Comparison of ENCODE assay signal across 19 cellular contexts in the genomic region with DNA sequence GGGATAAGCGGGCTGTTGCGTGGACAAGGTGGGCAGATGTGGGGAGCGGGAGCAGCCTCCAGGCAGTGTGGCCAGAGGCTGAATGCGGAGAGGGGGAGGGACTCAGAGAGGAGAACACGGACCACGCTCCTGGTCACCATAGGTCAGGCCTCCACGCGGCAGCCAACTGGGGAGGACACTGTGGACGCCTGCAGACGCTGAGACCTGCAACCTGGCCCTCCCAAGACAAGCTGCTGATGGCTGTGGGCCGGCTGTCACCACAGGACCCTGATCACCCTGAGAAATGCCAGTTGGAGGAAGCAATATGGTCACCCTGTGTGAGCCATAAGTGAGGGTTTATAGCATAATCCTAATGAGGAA. TPM values are rescaled to one million over a fixed set of nuclear protein-coding genes. Genes with fewer than 3 reads are reported as not detected.
DNase-seq lines count a peak whose midpoint lies in the region; ATAC-seq and TF ChIP-seq lines count a peak whose summit lies in the region.
"Had no signal": no experiment of that assay in that cellular context is flagged by ENCODE, and none has a peak within 500 bp of the region (broad histone marks: within the 10 kb centered on the region; RNA-seq: fewer than 3 reads in every experiment).

No MANE protein-coding gene starts in this region.

- H2BK5ac ChIP-seq in neuronal stem cell (ENCODE audit: low read length), result peak overlapping the region; percentile 49

- no peak overlapping the region for H4K8ac ChIP-seq in neuronal stem cell (ENCODE audit: low read depth, low read length)

- peak overlapping the region; percentile 54 to 97 (median 84); a peak in 16 of 22 replicates for H3K4me2 ChIP-seq in BLaER1 treated with 17β-estradiol and CSF1 and Interleukin-3, amounts not matched to agents 10 nM and 100 nM
- H3K4me2 ChIP-seq in neuronal stem cell (ENCODE audit: insufficient read depth, low read length, poor library complexity, severe bottlenecking), result no peak overlapping the region
- H3K4me2 ChIP-seq: KMS-11 had no signal

- peaks cover 42% of the 10 kb centered on the region for H3K4me1 Mint-ChIP-seq in glutamatergic neuron (ENCODE audit: low read depth, unreplicated experiment)
- H3K4me1 Mint-ChIP-seq in activated naive CD8-positive, alpha-beta T cell treated with anti-CD3 and anti-CD28 coated beads for 36 hours, result peaks cover 17% of the 10 kb centered on the region

- peaks cover 52 to 65% (median 62%) of the 10 kb centered on the region in 10 experiments for H3K4me1 ChIP-seq in BLaER1 treated with 17β-estradiol and CSF1 and Interleukin-3, amounts not matched to agents 10 nM and 100 nM
- peaks cover 0 to 15% of the 10 kb centered on the region in 2 donors for H3K4me1 ChIP-seq in neuronal stem cell (ENCODE audit: control insufficient read depth in 2 of 2, insufficient read depth in 1 of 2, low read depth in 1 of 2, low read length in 2 of 2)

- H3K36me3 Mint-ChIP-seq in glutamatergic neuron (ENCODE audit: unreplicated experiment), result peaks cover 11% of the 10 kb centered on the region
- H3K36me3 Mint-ChIP-seq in activated naive CD8-positive, alpha-beta T cell treated with anti-CD3 and anti-CD28 coated beads for 36 hours, result peaks cover 11% of the 10 kb centered on the region

- peak; percentile 57 for DNase-seq in MV-4-11 (lab: John Stamatoyannopoulos, UW)
- peak; percentile 8 for DNase-seq in glutamatergic neuron
- DNase-seq in neuronal stem cell (ENCODE audit: low spot score), result no peak
- no peak for DNase-seq in NCI-H2107 treated with DMSO at 0.1 percent for 48 hours (lab: John Stamatoyannopoulos, UW; ENCODE audit: unreplicated experiment)
- DNase-seq in activated naive CD8-positive, alpha-beta T cell treated with anti-CD3 and anti-CD28 coated beads for 36 hours, result no peak
- DNase-seq in AG08396 (ENCODE audit: low spot score), result no peak
- DNase-seq: activated gamma-delta T cell treated with Interleukin-2 at 50 U/mL for 16 hours; DMS79 treated with DMSO at 0.1 percent for 48 hours; effector memory CD4-positive, alpha-beta T cell; NCI-H187; NCI-H345; NK-92 treated with Interleukin-12 subunit alpha and Interleukin-12 subunit beta, amount 100 ng/mL, for 24 hours; RPMI8226; SW 1271 had no signal

- H3K18ac ChIP-seq in neuronal stem cell (ENCODE audit: low read length), result no peak overlapping the region

- H2BK12ac ChIP-seq in neuronal stem cell (ENCODE audit: low read length), result no peak overlapping the region

- H2AFZ ChIP-seq in neuronal stem cell (ENCODE audit: low read length), result no peak overlapping the region

- H3K27me3 ChIP-seq in BLaER1 treated with 17β-estradiol and CSF1 and Interleukin-3, amounts not matched to agents 10 nM and 100 nM, result no peaks in the 10 kb centered on the region
- no peaks in the 10 kb centered on the region for H3K27me3 ChIP-seq in neuronal stem cell (ENCODE audit: control insufficient read depth in 3 of 3, insufficient read depth in 3 of 3, low read depth in 1 of 3, low read length in 3 of 3)
- H3K27me3 ChIP-seq: suprapubic skin had no signal

- H2BK15ac ChIP-seq in neuronal stem cell (ENCODE audit: low read length), result no peak overlapping the region

- H3K27me3 Mint-ChIP-seq in glutamatergic neuron (ENCODE audit: unreplicated experiment), result peaks cover 7% of the 10 kb centered on the region
- no peaks in the 10 kb centered on the region for H3K27me3 Mint-ChIP-seq in activated naive CD8-positive, alpha-beta T cell treated with anti-CD3 and anti-CD28 coated beads for 36 hours
- H3K27me3 Mint-ChIP-seq: naive thymus-derived CD8-positive, alpha-beta T cell had no signal

- H3K27ac ChIP-seq in BLaER1 treated with 17β-estradiol and CSF1 and Interleukin-3, amounts not matched to agents 10 nM and 100 nM, result no peak overlapping the region
- no peak overlapping the region for H3K27ac ChIP-seq in neuronal stem cell (replicated peaks; ENCODE audit: low read length)
- H3K27ac ChIP-seq: KMS-11, suprapubic skin had no signal

- H2BK120ac ChIP-seq in neuronal stem cell (ENCODE audit: low read depth, low read length), result no peak overlapping the region

- ATAC-seq in HG03342 (IDR thresholded peaks at IDR 0.05; ENCODE audit: unreplicated experiment), result no peak
- ATAC-seq: naive thymus-derived CD8-positive, alpha-beta T cell had no signal

- no peaks in the 10 kb centered on the region for H3K9me3 ChIP-seq in BLaER1 treated with 17β-estradiol and CSF1 and Interleukin-3, amounts not matched to agents 10 nM and 100 nM (replicated peaks in 1 of 11)
- H3K9me3 ChIP-seq in neuronal stem cell (replicated peaks in 1 of 2; ENCODE audit: control insufficient read depth in 2 of 2, insufficient read depth in 1 of 2, low read depth in 1 of 2, low read length in 2 of 2), result peaks cover 0 to 2% of the 10 kb centered on the region in 2 donors
- H3K9me3 ChIP-seq: suprapubic skin had no signal

- H2AK5ac ChIP-seq in neuronal stem cell (ENCODE audit: low read depth, low read length), result no peak overlapping the region

- peak overlapping the region; percentile 66 for H3K27ac Mint-ChIP-seq in glutamatergic neuron (ENCODE audit: unreplicated experiment)
- no peak overlapping the region for H3K27ac Mint-ChIP-seq in activated naive CD8-positive, alpha-beta T cell treated with anti-CD3 and anti-CD28 coated beads for 36 hours

- H3K14ac ChIP-seq in neuronal stem cell (ENCODE audit: low read length), result no peak overlapping the region

- H3K9me3 Mint-ChIP-seq in glutamatergic neuron (ENCODE audit: unreplicated experiment), result peaks cover 12% of the 10 kb centered on the region
- no peaks in the 10 kb centered on the region for H3K9me3 Mint-ChIP-seq in activated naive CD8-positive, alpha-beta T cell treated with anti-CD3 and anti-CD28 coated beads for 36 hours
- H3K9me3 Mint-ChIP-seq: naive thymus-derived CD8-positive, alpha-beta T cell had no signal

- H3K23ac ChIP-seq in neuronal stem cell (ENCODE audit: low read depth, low read length, poor library complexity), result peak overlapping the region; percentile 39

- no CpG with 5 or more reads among the region's 11 CpGs for WGBS in neuronal stem cell (ENCODE audit: extremely low coverage in 2 of 2, insufficient read length in 2 of 2, insufficient replicate concordance in 1 of 2), 2 donors

- H4K91ac ChIP-seq in neuronal stem cell (ENCODE audit: low read depth, low read length, poor library complexity), result no peak overlapping the region

- peaks cover 27 to 54% (median 43%) of the 10 kb centered on the region in 11 experiments for H3K36me3 ChIP-seq in BLaER1 treated with 17β-estradiol and CSF1 and Interleukin-3, amounts not matched to agents 10 nM and 100 nM
- peaks cover 9 to 48% of the 10 kb centered on the region in 2 donors for H3K36me3 ChIP-seq in neuronal stem cell (replicated peaks in 1 of 2; ENCODE audit: control insufficient read depth in 2 of 2, insufficient read depth in 2 of 2, low read length in 2 of 2)

- H3K79me1 ChIP-seq in neuronal stem cell (ENCODE audit: low read depth, low read length), result peaks cover 38% of the 10 kb centered on the region

- H3K4ac ChIP-seq in neuronal stem cell (ENCODE audit: low read length), result no peak overlapping the region

- peak overlapping the region in 3 of 11 experiments; percentile 11 to 30 (median 13); a peak in 5 of 22 replicates for H3K9ac ChIP-seq in BLaER1 treated with 17β-estradiol and CSF1 and Interleukin-3, amounts not matched to agents 10 nM and 100 nM
- no peak overlapping the region for H3K9ac ChIP-seq in neuronal stem cell (ENCODE audit: low read depth, low read length, poor library complexity)
- H3K9ac ChIP-seq: KMS-11 had no signal

- H4K20me1 ChIP-seq in BLaER1 treated with 17β-estradiol and CSF1 and Interleukin-3, amounts not matched to agents 10 nM and 100 nM, result peaks cover 75 to 100% (median 100%) of the 10 kb centered on the region in 11 experiments

- no peak for TF ChIP-seq CTCF in glutamatergic neuron (IDR thresholded peaks at IDR 0.05; ENCODE audit: partially characterized antibody, unreplicated experiment)

- no peak overlapping the region for H3K4me3 Mint-ChIP-seq in glutamatergic neuron (ENCODE audit: unreplicated experiment)
- no peak overlapping the region for H3K4me3 Mint-ChIP-seq in activated naive CD8-positive, alpha-beta T cell treated with anti-CD3 and anti-CD28 coated beads for 36 hours
- H3K4me3 Mint-ChIP-seq: naive thymus-derived CD8-positive, alpha-beta T cell had no signal

- H3K4me3 ChIP-seq in BLaER1 treated with 17β-estradiol and CSF1 and Interleukin-3, amounts not matched to agents 10 nM and 100 nM, result no peak overlapping the region
- no peak overlapping the region for H3K4me3 ChIP-seq in neuronal stem cell (ENCODE audit: low read length in 2 of 2)
- H3K4me3 ChIP-seq: suprapubic skin had no signal

RNA-seq across cellular contexts. Expression of gene LPCAT1, which starts 16.8 kb away (rescaled TPM):
- 113 TPM for total RNA-seq in glutamatergic neuron (ENCODE audit: unreplicated experiment)
- 92.2 TPM for polyA plus RNA-seq in neuronal stem cell (2013, experiment 1 of 2)
- 93.4 TPM for polyA plus RNA-seq in neuronal stem cell (2013, experiment 2 of 2)
- 10 to 100 TPM; 49.4 to 49.6 TPM for total RNA-seq in activated naive CD8-positive, alpha-beta T cell treated with anti-CD3 and anti-CD28 coated beads for 36 hours

Comparison
In these comparisons a context has a peak if more than half of its experiments do, and no peak if none do; other contexts are left out.
1. DNase-seq: peak in MV-4-11 (single experiment) and glutamatergic neuron (single experiment); none in neuronal stem cell (single experiment), NCI-H2107 treated with DMSO at 0.1 percent for 48 hours (single experiment), activated naive CD8-positive, alpha-beta T cell treated with anti-CD3 and anti-CD28 coated beads for 36 hours (single experiment) and AG08396 (single experiment).